In genomic region chr2:199430219-199430618, GRCh38 we compare ENCODE assay signal across 31 cellular contexts.
"Had no signal": no experiment of that assay in that cellular context is flagged by ENCODE, and none has a peak within 500 bp of the region (broad histone marks: within the 10 kb centered on the region; RNA-seq: fewer than 3 reads in every experiment).

No MANE protein-coding gene starts in this region.

- H3K27ac Mint-ChIP-seq: activated CD4-positive, alpha-beta memory T cell treated with anti-CD3 and anti-CD28 coated beads, Interleukin-2, amount 10 ng/mL, durations not matched to agents 7 days and 5 days; activated CD4-positive, alpha-beta T cell treated with anti-CD3 and anti-CD28 coated beads, Interleukin-2, amount 10 ng/mL, durations not matched to agents 7 days and 5 days; activated naive CD8-positive, alpha-beta T cell; activated T-cell treated with anti-CD3 and anti-CD28 coated beads, Interleukin-2, amount 50 U/mL, for 24 hours; activated T-cell treated with anti-CD3 and anti-CD28 coated beads, Interleukin-2, amount 50 U/mL, for 72 hours; T-helper 17 cell; T-helper 2 cell treated with Interferon-gamma antibody and Interleukin-4, amounts not matched to agents 5 μg/mL and 100 μg/mL, for 36 hours had no signal

- H2AFZ ChIP-seq: hepatocyte had no signal

- H3K79me2 ChIP-seq: hepatocyte had no signal

- H3K36me3 Mint-ChIP-seq: activated naive CD8-positive, alpha-beta T cell; WTC11 had no signal

- H3K27me3 ChIP-seq: brain microvascular endothelial cell, colonic mucosa, esophagus muscularis mucosa, gastroesophageal sphincter, heart right ventricle, hepatocyte had no signal

- H3K36me3 ChIP-seq: brain microvascular endothelial cell, gastroesophageal sphincter, heart right ventricle had no signal

- DNase-seq: activated CD4-positive, alpha-beta memory T cell treated with anti-CD3 and anti-CD28 coated beads, Interleukin-2, amount 10 ng/mL, durations not matched to agents 7 days and 5 days; activated CD4-positive, alpha-beta T cell treated with anti-CD3 and anti-CD28 coated beads for 1 hour; activated CD4-positive, alpha-beta T cell treated with anti-CD3 and anti-CD28 coated beads for 4 hours; activated CD4-positive, alpha-beta T cell treated with anti-CD3 and anti-CD28 coated beads, Interleukin-2, amount 10 ng/mL, durations not matched to agents 7 days and 5 days; activated CD4-positive, alpha-beta T cell treated with anti-CD3 and anti-CD28 coated beads, Interleukin-2, amount 50 U/mL, for 4 hours; activated CD8-positive, alpha-beta memory T cell treated with anti-CD3 and anti-CD28 coated beads, Interleukin-2, amount 50 U/mL, for 48 hours; activated gamma-delta T cell; activated naive CD4-positive, alpha-beta T cell; activated naive CD4-positive, alpha-beta T cell treated with anti-CD3 and anti-CD28 coated beads, Interleukin-2, amount 50 U/mL, for 16 hours; activated T-cell treated with anti-CD3 and anti-CD28 coated beads for 4 hours; activated T-cell treated with anti-CD3 and anti-CD28 coated beads, Interleukin-2, amount 50 U/mL, for 24 hours; activated T-cell treated with anti-CD3 and anti-CD28 coated beads, Interleukin-2, amount 50 U/mL, for 72 hours; amniotic stem cell; anterior cingulate cortex; brain microvascular endothelial cell; central memory CD4-positive, alpha-beta T cell; cerebellar nuclear complex; colonic mucosa; effector CD8-positive, alpha-beta T cell; foreskin melanocyte; heart right ventricle; T-helper 1 cell; T-helper 17 cell; T1000 had no signal

- H3K9me3 Mint-ChIP-seq: activated CD4-positive, alpha-beta memory T cell treated with anti-CD3 and anti-CD28 coated beads, Interleukin-2, amount 10 ng/mL, durations not matched to agents 7 days and 5 days; activated CD4-positive, alpha-beta T cell treated with anti-CD3 and anti-CD28 coated beads, Interleukin-2, amount 10 ng/mL, durations not matched to agents 7 days and 5 days; activated T-cell treated with anti-CD3 and anti-CD28 coated beads, Interleukin-2, amount 50 U/mL, for 24 hours; activated T-cell treated with anti-CD3 and anti-CD28 coated beads, Interleukin-2, amount 50 U/mL, for 72 hours; T-helper 2 cell treated with Interferon-gamma antibody and Interleukin-4, amounts not matched to agents 5 μg/mL and 100 μg/mL, for 36 hours; WTC11 had no signal

- H3K4me1 Mint-ChIP-seq: activated CD4-positive, alpha-beta memory T cell treated with anti-CD3 and anti-CD28 coated beads, Interleukin-2, amount 10 ng/mL, durations not matched to agents 7 days and 5 days; activated CD4-positive, alpha-beta T cell treated with anti-CD3 and anti-CD28 coated beads, Interleukin-2, amount 10 ng/mL, durations not matched to agents 7 days and 5 days; T-helper 17 cell had no signal

- ATAC-seq: activated T-cell treated with anti-CD3 and anti-CD28 coated beads, Interleukin-2, amount 50 U/mL, for 72 hours; gastroesophageal sphincter; heart right ventricle; T-helper 17 cell; WTC11 had no signal

- H3K4me1 ChIP-seq: colonic mucosa, esophagus muscularis mucosa, gastroesophageal sphincter, heart right ventricle had no signal

- H3K27ac ChIP-seq: brain microvascular endothelial cell, colonic mucosa, esophagus muscularis mucosa, gastroesophageal sphincter, heart right ventricle, hepatocyte, VCaP had no signal

- H3K4me3 Mint-ChIP-seq: activated CD4-positive, alpha-beta memory T cell treated with anti-CD3 and anti-CD28 coated beads, Interleukin-2, amount 10 ng/mL, durations not matched to agents 7 days and 5 days; activated CD4-positive, alpha-beta T cell treated with anti-CD3 and anti-CD28 coated beads, Interleukin-2, amount 10 ng/mL, durations not matched to agents 7 days and 5 days; activated naive CD8-positive, alpha-beta T cell; activated T-cell treated with anti-CD3 and anti-CD28 coated beads, Interleukin-2, amount 50 U/mL, for 24 hours; activated T-cell treated with anti-CD3 and anti-CD28 coated beads, Interleukin-2, amount 50 U/mL, for 72 hours; T-helper 17 cell; T-helper 2 cell treated with Interferon-gamma antibody and Interleukin-4, amounts not matched to agents 5 μg/mL and 100 μg/mL, for 36 hours; WTC11 had no signal

- H3K9me3 ChIP-seq: colonic mucosa, esophagus muscularis mucosa, gastroesophageal sphincter, heart right ventricle had no signal

- H3K4me3 ChIP-seq: colonic mucosa, esophagus muscularis mucosa, gastroesophageal sphincter, heart right ventricle, hepatocyte had no signal

- H3K4me2 ChIP-seq: hepatocyte had no signal
